ENCODE assay signal across 25 cellular contexts in the genomic region with DNA sequence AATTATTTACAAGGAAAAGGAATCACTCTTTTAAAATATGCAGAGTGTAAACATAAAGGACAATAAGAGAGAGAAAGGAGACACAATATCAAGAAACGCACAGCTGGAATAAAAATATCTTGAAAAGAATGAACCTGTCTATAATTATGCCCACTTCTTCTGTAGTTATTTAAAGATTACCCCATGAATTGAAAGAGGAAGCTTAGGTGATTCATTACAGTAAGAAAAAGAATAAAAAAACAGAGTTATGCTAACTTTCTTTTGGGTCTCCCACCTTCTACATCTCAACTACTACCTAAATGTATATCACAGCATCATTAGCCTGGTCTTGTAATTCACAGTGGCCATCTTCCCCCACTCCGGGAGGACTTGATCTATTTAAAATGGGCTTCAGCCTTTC.
DNase-seq lines count a peak whose midpoint lies in the region; ATAC-seq and TF ChIP-seq lines count a peak whose summit lies in the region.
"Had no signal": no experiment of that assay in that cellular context is flagged by ENCODE, and none has a peak within 500 bp of the region (broad histone marks: within the 10 kb centered on the region; RNA-seq: fewer than 3 reads in every experiment).

No MANE protein-coding gene starts in this region.

- peak overlapping the region; percentile 50 for H3K4me3 Mint-ChIP-seq in activated T-cell treated with anti-CD3 and anti-CD28 coated beads, Interleukin-2, amount 50 U/mL, for 4 hours
- H3K4me3 Mint-ChIP-seq in naive B cell, result peak overlapping the region; percentile 36 to 85 (median 58)
- H3K4me3 Mint-ChIP-seq: neural progenitor cell had no signal

- no peak for TF ChIP-seq EP300 in transverse colon (IDR thresholded peaks at IDR 0.05; ENCODE audit: low read depth)

- in situ Hi-C loops in transverse colon (cut with MboI; ENCODE audit: low pct_ligation_motif_present in 1 of 4, low pct_unique_long_range_greater_than_20kb in 1 of 4, low sequenced_read_pairs in 3 of 4), result no loop called here

- intact Hi-C loops in transverse colon (cut with DNase I; ENCODE audit: low total_unique reads), result no loop called here

- no peak for ATAC-seq in activated T-cell treated with anti-CD3 and anti-CD28 coated beads, Interleukin-2, amount 50 U/mL, for 4 hours
- ATAC-seq in GM18868 (IDR thresholded peaks at IDR 0.05; ENCODE audit: unreplicated experiment) (peak; percentile 23), naive B cell (ENCODE audit: low read depth in 2 of 2) (peak; percentile 22 to 25), HG03280 (IDR thresholded peaks at IDR 0.05; ENCODE audit: unreplicated experiment) (no peak), GM21526 (IDR thresholded peaks at IDR 0.05; ENCODE audit: low FRiP score, unreplicated experiment) (no peak)
- ATAC-seq: foreskin keratinocyte, sciatic nerve had no signal

- H3K27me3 ChIP-seq in transverse colon, result no peaks in the 10 kb centered on the region
- H3K27me3 ChIP-seq: adrenal gland, brain microvascular endothelial cell, suprapubic skin had no signal

- H3K4me1 ChIP-seq in transverse colon, result no peaks in the 10 kb centered on the region
- H3K4me1 ChIP-seq: adrenal gland, foreskin keratinocyte, left ventricle myocardium inferior, neural progenitor cell, suprapubic skin had no signal

- no peak for TF ChIP-seq CTCF in transverse colon (IDR thresholded peaks at IDR 0.05)

- 63 to 82% methylated on average over 1 to 2 of the region's 2 CpGs for WGBS in transverse colon (ENCODE audit: low coverage in 1 of 2), 2 donors

- no peak overlapping the region for H3K27ac ChIP-seq in transverse colon
- H3K27ac ChIP-seq: adrenal gland, brain microvascular endothelial cell, foreskin keratinocyte, left ventricle myocardium inferior, neural progenitor cell, suprapubic skin had no signal

- H3K27ac Mint-ChIP-seq in naive B cell, result peak overlapping the region; percentile 11 to 93 (median 46)
- H3K27ac Mint-ChIP-seq: neural progenitor cell had no signal

- H3K4me3 ChIP-seq in transverse colon, result no peak overlapping the region
- H3K4me3 ChIP-seq: adrenal gland, left ventricle myocardium inferior, neural progenitor cell, suprapubic skin had no signal

- TF ChIP-seq POLR2A in transverse colon (IDR thresholded peaks at IDR 0.05), result no peak

- no peaks in the 10 kb centered on the region for H3K36me3 ChIP-seq in transverse colon
- H3K36me3 ChIP-seq: adrenal gland, brain microvascular endothelial cell, left ventricle myocardium inferior, neural progenitor cell, suprapubic skin had no signal

- H3K27me3 Mint-ChIP-seq in activated T-cell treated with anti-CD3 and anti-CD28 coated beads, Interleukin-2, amount 50 U/mL, for 4 hours (ENCODE audit: low read depth), result no peaks in the 10 kb centered on the region
- H3K27me3 Mint-ChIP-seq in naive B cell, result no peaks in the 10 kb centered on the region

- no peaks in the 10 kb centered on the region for H3K9me3 Mint-ChIP-seq in activated T-cell treated with anti-CD3 and anti-CD28 coated beads, Interleukin-2, amount 50 U/mL, for 4 hours
- H3K9me3 Mint-ChIP-seq in naive B cell, result no peaks in the 10 kb centered on the region
- H3K9me3 Mint-ChIP-seq: neural progenitor cell had no signal

- H3K36me3 Mint-ChIP-seq in activated T-cell treated with anti-CD3 and anti-CD28 coated beads, Interleukin-2, amount 50 U/mL, for 4 hours (ENCODE audit: insufficient read depth), result peaks cover 2% of the 10 kb centered on the region
- no peaks in the 10 kb centered on the region for H3K36me3 Mint-ChIP-seq in naive B cell
- H3K36me3 Mint-ChIP-seq: neural progenitor cell had no signal

- peaks cover 72% of the 10 kb centered on the region for H3K4me1 Mint-ChIP-seq in activated T-cell treated with anti-CD3 and anti-CD28 coated beads, Interleukin-2, amount 50 U/mL, for 4 hours (ENCODE audit: low read depth)
- H3K4me1 Mint-ChIP-seq in naive B cell, result peaks cover 46 to 58% (median 56%) of the 10 kb centered on the region in 3 donors
- H3K4me1 Mint-ChIP-seq: neural progenitor cell had no signal

- H3K9me3 ChIP-seq in transverse colon, result no peaks in the 10 kb centered on the region
- H3K9me3 ChIP-seq: adrenal gland, left ventricle myocardium inferior, suprapubic skin had no signal

- DNase-seq in activated T-cell treated with anti-CD3 and anti-CD28 coated beads, Interleukin-2, amount 50 U/mL, for 4 hours, result no peak
- DNase-seq in activated T-cell treated with anti-CD3 and anti-CD28 coated beads for 4 hours, result no peak
- peak; percentile 1 for DNase-seq in NOMO-1 treated with dmso at 0.1 percent for 144 hours (lab: John Stamatoyannopoulos, UW; ENCODE audit: unreplicated experiment)
- peak; percentile 21 for DNase-seq in naive B cell
- DNase-seq in transverse colon, result no peak
- DNase-seq: activated CD4-positive, CD25-positive, alpha-beta regulatory T cell; activated CD8-positive, alpha-beta memory T cell treated with anti-CD3 and anti-CD28 coated beads for 24 hours; adrenal gland; brain microvascular endothelial cell; effector CD8-positive, alpha-beta T cell; EL; erythroblast; foreskin keratinocyte; hippocampal formation; Kasumi-1; left ventricle myocardium inferior; NCI-H446 treated with DMSO at 0.1 percent for 48 hours; stimulated activated CD4-positive, alpha-beta T cell treated with anti-CD3 and anti-CD28 coated beads, Interleukin-15, amount 100 ng/mL, for 24 hours; T-helper 9 cell had no signal

Comparison
In these comparisons a context has a peak if more than half of its experiments do, and no peak if none do; other contexts are left out.
1. ATAC-seq: peak in GM18868 (single experiment) and naive B cell (2 of 2); none in activated T-cell treated with anti-CD3 and anti-CD28 coated beads, Interleukin-2, amount 50 U/mL, for 4 hours (0 of 2), HG03280 (single experiment) and GM21526 (single experiment).
2. DNase-seq: peak in NOMO-1 treated with dmso at 0.1 percent for 144 hours (single experiment) and naive B cell (single experiment); none in activated T-cell treated with anti-CD3 and anti-CD28 coated beads, Interleukin-2, amount 50 U/mL, for 4 hours (single experiment), activated T-cell treated with anti-CD3 and anti-CD28 coated beads for 4 hours (single experiment) and transverse colon (single experiment).